Comparison of ENCODE assay signal across 15 cellular contexts in genomic region chr13:113646376-113646775, GRCh38. TPM values are rescaled to one million over a fixed set of nuclear protein-coding genes. Genes with fewer than 3 reads are reported as not detected.
DNase-seq lines count a peak whose midpoint lies in the region; ATAC-seq, FAIRE-seq and TF ChIP-seq lines count a peak whose summit lies in the region.
"Had no signal": no experiment of that assay in that cellular context is flagged by ENCODE, and none has a peak within 500 bp of the region (broad histone marks: within the 10 kb centered on the region; RNA-seq: fewer than 3 reads in every experiment).

No MANE protein-coding gene starts in this region.

- no peak overlapping the region for H3K4me3 ChIP-seq in BE2C (ENCODE audit: low read depth, low read length)
- H3K4me3 ChIP-seq: right atrium auricular region had no signal

- ATAC-seq in left colon, result peak; percentile 71

- H3K9me3 ChIP-seq in BE2C, result no peaks in the 10 kb centered on the region
- H3K9me3 ChIP-seq: right atrium auricular region had no signal

- TF ChIP-seq POLR2A in GM12892 (IDR thresholded peaks at IDR 0.05; ENCODE audit: low read depth, low read length), result no peak

- intact Hi-C loops in left colon (cut with DNase I, micrococcal nuclease), result no loop called here

- TF ChIP-seq CTCF in BE2C (IDR thresholded peaks at IDR 0.05; ENCODE audit: low read depth, low read length), result no peak

- FAIRE-seq in GM12892 (lab: Jason Lieb, UNC), result no peak

- DNase-seq in NCI-H2171 treated with DMSO at 0.1 percent for 48 hours (lab: John Stamatoyannopoulos, UW) (peak; percentile 20), NCI-H2171 (lab: John Stamatoyannopoulos, UW) (no peak), BE2C (peak; percentile 8), NCI-H1092 treated with DMSO at 0.1 percent for 48 hours (lab: John Stamatoyannopoulos, UW) (peak; percentile 54), left colon (peak; percentile 64), NCI-H146 treated with DMSO at 0.1 percent for 48 hours (lab: John Stamatoyannopoulos, UW; ENCODE audit: unreplicated experiment) (no peak), NCI-H446 (lab: John Stamatoyannopoulos, UW) (no peak), GM12892 (ENCODE audit: insufficient read length) (no peak)
- DNase-seq: ACHN; Kasumi-1; mesendoderm; PC-3; stimulated activated CD4-positive, alpha-beta T cell treated with anti-CD3 and anti-CD28 coated beads, Interleukin-1b, Interleukin-23, amount 100 ng/mL, for 48 hours had no signal

- H3K36me3 ChIP-seq in BE2C, result peaks cover 29% of the 10 kb centered on the region
- H3K36me3 ChIP-seq: right atrium auricular region had no signal

- no peaks in the 10 kb centered on the region for H3K27me3 ChIP-seq in BE2C
- H3K27me3 ChIP-seq: right atrium auricular region had no signal

- peaks cover 2% of the 10 kb centered on the region; the same call in 1 of the 2 replicates for H3K4me1 ChIP-seq in BE2C

RNA-seq across cellular contexts. Expression of gene ATP4B, which starts 11.6 kb away (rescaled TPM):
- not detected for polyA plus RNA-seq in BE2C (2012; ENCODE audit: insufficient read depth, insufficient read length, low read depth)
- not detected for total RNA-seq in left colon
- polyA plus RNA-seq in GM12892 (2012; ENCODE audit: missing spikeins), result 0.17 TPM
- total RNA-seq: epithelial cell of proximal tubule, PC-3, right atrium auricular region had no signal

RNA-seq across cellular contexts. Expression of gene GRK1, which starts 20.6 kb away (rescaled TPM):
- not detected for polyA plus RNA-seq in BE2C (2012; ENCODE audit: insufficient read depth, insufficient read length, low read depth)
- total RNA-seq in left colon, result under 1 TPM in 1 of 2 donors, not detected in 1; 0.09 TPM
- polyA plus RNA-seq in GM12892 (2012; ENCODE audit: missing spikeins), result not detected
- total RNA-seq: PC-3, right atrium auricular region had no signal

Comparison
In these comparisons a context has a peak if more than half of its experiments do, and no peak if none do; other contexts are left out.
1. DNase-seq: peak in NCI-H2171 treated with DMSO at 0.1 percent for 48 hours (single experiment), BE2C (single experiment), NCI-H1092 treated with DMSO at 0.1 percent for 48 hours (single experiment) and left colon (2 of 2); none in NCI-H2171 (single experiment), NCI-H146 treated with DMSO at 0.1 percent for 48 hours (single experiment), NCI-H446 (0 of 2) and GM12892 (single experiment).